ENCODE assay signal across 2 cellular contexts in the genomic region with DNA sequence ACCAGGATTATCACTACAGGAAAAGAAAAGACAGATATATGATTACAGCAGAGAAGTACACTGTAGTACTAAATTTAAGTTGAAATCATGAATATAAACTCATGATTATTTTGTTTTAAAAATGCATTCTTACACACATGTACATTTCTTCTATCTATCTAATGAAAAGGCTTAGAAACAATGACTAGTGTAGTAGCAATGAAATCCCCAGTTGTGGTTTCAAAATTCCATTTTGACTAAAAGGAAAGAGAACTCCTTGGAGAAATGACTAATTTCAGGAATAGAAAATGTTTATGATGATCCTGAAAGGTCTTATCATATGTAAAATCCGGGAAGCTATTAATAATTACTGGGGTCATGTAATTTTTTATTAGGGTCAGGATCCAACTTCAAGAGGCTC.
TF ChIP-seq lines count a peak whose summit lies in the region.

No MANE protein-coding gene starts in this region.

TF ChIP-seq in IMR-90, 13 proteins besides CTCF, POLR2A, EP300 and RAD21:
- TF ChIP-seq, protein P1, sequence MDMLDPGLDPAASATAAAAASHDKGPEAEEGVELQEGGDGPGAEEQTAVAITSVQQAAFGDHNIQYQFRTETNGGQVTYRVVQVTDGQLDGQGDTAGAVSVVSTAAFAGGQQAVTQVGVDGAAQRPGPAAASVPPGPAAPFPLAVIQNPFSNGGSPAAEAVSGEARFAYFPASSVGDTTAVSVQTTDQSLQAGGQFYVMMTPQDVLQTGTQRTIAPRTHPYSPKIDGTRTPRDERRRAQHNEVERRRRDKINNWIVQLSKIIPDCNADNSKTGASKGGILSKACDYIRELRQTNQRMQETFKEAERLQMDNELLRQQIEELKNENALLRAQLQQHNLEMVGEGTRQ (IDR thresholded peaks at IDR 0.05; ENCODE audit: low read depth, low read length), result no peak
- TF ChIP-seq ELK1 (IDR thresholded peaks at IDR 0.05; ENCODE audit: borderline replicate concordance, low read depth, low read length) (no peak), MAZ (IDR thresholded peaks at IDR 0.05; ENCODE audit: borderline replicate concordance, low read depth, low read length) (no peak), BHLHE40 (IDR thresholded peaks at IDR 0.05; ENCODE audit: low read depth, low read length) (no peak), RFX5 (IDR thresholded peaks at IDR 0.05; ENCODE audit: low read depth, low read length) (no peak), FOS (IDR thresholded peaks at IDR 0.05; ENCODE audit: low read depth, low read length) (no peak), MXI1 (IDR thresholded peaks at IDR 0.05; ENCODE audit: borderline replicate concordance, low read depth, low read length) (no peak), CHD1 (IDR thresholded peaks at IDR 0.05; ENCODE audit: low read depth, low read length) (no peak), NFE2L2 (IDR thresholded peaks at IDR 0.05; ENCODE audit: low read depth, low read length) (no peak), CEBPB (IDR thresholded peaks at IDR 0.05; ENCODE audit: low read depth, low read length) (no peak), MAFK (IDR thresholded peaks at IDR 0.05; ENCODE audit: low read depth, low read length) (no peak), SMC3 (IDR thresholded peaks at IDR 0.05; ENCODE audit: low read depth, low read length) (no peak), RCOR1 (IDR thresholded peaks at IDR 0.05; ENCODE audit: insufficient replicate concordance, low read length) (no peak)
TF ChIP-seq in IMR-90: peak in this region for 0.

TF ChIP-seq in SK-N-SH, 30 proteins besides CTCF, POLR2A, EP300 and RAD21:
- TF ChIP-seq NFIC (IDR thresholded peaks at IDR 0.05; ENCODE audit: borderline replicate concordance) (no peak), FOSL2 (IDR thresholded peaks at IDR 0.05; ENCODE audit: borderline replicate concordance, low read depth) (no peak), TEAD4 (IDR thresholded peaks at IDR 0.05; ENCODE audit: borderline replicate concordance, insufficient read depth) (no peak), MEF2A (IDR thresholded peaks at IDR 0.05; ENCODE audit: borderline replicate concordance, low read depth) (no peak), TCF12 (IDR thresholded peaks at IDR 0.05) (no peak), TAF1 (IDR thresholded peaks at IDR 0.05; ENCODE audit: borderline replicate concordance, low read depth, low read length) (no peak)
